17 cellular contexts compared by ENCODE assay signal in genomic region chr1:187092104-187092503, GRCh38.
A peak's percentile ranks its signal among the peaks of the same experiment; 100 is the strongest.
DNase-seq lines count a peak whose midpoint lies in the region; ATAC-seq and TF ChIP-seq lines count a peak whose summit lies in the region.
"Had no signal": no experiment of that assay in that cellular context is flagged by ENCODE, and none has a peak within 500 bp of the region (broad histone marks: within the 10 kb centered on the region; RNA-seq: fewer than 3 reads in every experiment).

No MANE protein-coding gene starts in this region.

- peaks cover 3% of the 10 kb centered on the region for H3K36me3 Mint-ChIP-seq in activated naive CD4-positive, alpha-beta T cell treated with anti-CD3 and anti-CD28 coated beads, Interleukin-2, amount 50 U/mL, for 24 hours
- H3K36me3 Mint-ChIP-seq in activated naive CD4-positive, alpha-beta T cell treated with anti-CD3 and anti-CD28 coated beads for 36 hours (ENCODE audit: low read depth): peaks cover 3% of the 10 kb centered on the region
- H3K36me3 Mint-ChIP-seq in activated CD4-positive, alpha-beta memory T cell treated with anti-CD3 and anti-CD28 coated beads, Interleukin-2, amount 10 ng/mL, durations not matched to agents 7 days and 5 days (ENCODE audit: low read depth): peaks cover 4% of the 10 kb centered on the region
- H3K36me3 Mint-ChIP-seq in natural killer cell: peaks cover 7% of the 10 kb centered on the region

- intact Hi-C loops in activated naive CD4-positive, alpha-beta T cell treated with anti-CD3 and anti-CD28 coated beads for 36 hours (cut with micrococcal nuclease): no loop called here
- intact Hi-C loops in natural killer cell (cut with micrococcal nuclease): no loop called here

- peaks cover 6% of the 10 kb centered on the region for H3K9me3 Mint-ChIP-seq in activated naive CD4-positive, alpha-beta T cell treated with anti-CD3 and anti-CD28 coated beads, Interleukin-2, amount 50 U/mL, for 24 hours
- H3K9me3 Mint-ChIP-seq in activated naive CD4-positive, alpha-beta T cell treated with anti-CD3 and anti-CD28 coated beads for 36 hours: peaks cover 6% of the 10 kb centered on the region
- H3K9me3 Mint-ChIP-seq in activated CD4-positive, alpha-beta memory T cell treated with anti-CD3 and anti-CD28 coated beads, Interleukin-2, amount 10 ng/mL, durations not matched to agents 7 days and 5 days: peaks cover 4% of the 10 kb centered on the region
- peaks cover 11 to 16% of the 10 kb centered on the region in 2 donors for H3K9me3 Mint-ChIP-seq in natural killer cell

- POLR2A ChIA-PET in activated CD4-positive, alpha-beta memory T cell treated with anti-CD3 and anti-CD28 coated beads, Interleukin-2, amount 10 ng/mL, durations not matched to agents 7 days and 5 days (lab: Charles Lee): interaction anchor here (1.8 kb wide), 1 partner anchor 20 kb away, joined by 11 read pairs; no protein-coding TSS in a partner anchor

- CTCF ChIA-PET in activated naive CD4-positive, alpha-beta T cell treated with anti-CD3 and anti-CD28 coated beads for 36 hours (lab: Charles Lee): interaction anchor here (0.8 kb wide), 1 partner anchor 19 kb away, joined by 3 read pairs; no protein-coding TSS in a partner anchor
- CTCF ChIA-PET in activated CD4-positive, alpha-beta memory T cell treated with anti-CD3 and anti-CD28 coated beads, Interleukin-2, amount 10 ng/mL, durations not matched to agents 7 days and 5 days (lab: Charles Lee): interaction anchor here (1.2 kb wide), 1 partner anchor 19 kb away, joined by 5 read pairs; no protein-coding TSS in a partner anchor

- ATAC-seq in GM19351 (IDR thresholded peaks at IDR 0.05; ENCODE audit: unreplicated experiment) (peak; percentile 86), natural killer cell (peak in 1 of 3 donors; percentile 34), GM21423 (IDR thresholded peaks at IDR 0.05; ENCODE audit: unreplicated experiment) (no peak)
- ATAC-seq: SK-N-SH treated with all-trans-retinoic acid at 6 μM for 48 hours, WTC11 had no signal

- H3K4me3 Mint-ChIP-seq in activated naive CD4-positive, alpha-beta T cell treated with anti-CD3 and anti-CD28 coated beads, Interleukin-2, amount 50 U/mL, for 24 hours: peak overlapping the region; percentile 3
- no peak overlapping the region for H3K4me3 Mint-ChIP-seq in activated naive CD4-positive, alpha-beta T cell treated with anti-CD3 and anti-CD28 coated beads for 36 hours
- H3K4me3 Mint-ChIP-seq in activated CD4-positive, alpha-beta memory T cell treated with anti-CD3 and anti-CD28 coated beads, Interleukin-2, amount 10 ng/mL, durations not matched to agents 7 days and 5 days: no peak overlapping the region
- peak overlapping the region; percentile 2 for H3K4me3 Mint-ChIP-seq in natural killer cell
- H3K4me3 Mint-ChIP-seq: WTC11 had no signal

- H3K27me3 Mint-ChIP-seq in activated naive CD4-positive, alpha-beta T cell treated with anti-CD3 and anti-CD28 coated beads, Interleukin-2, amount 50 U/mL, for 24 hours: no peaks in the 10 kb centered on the region
- H3K27me3 Mint-ChIP-seq in activated naive CD4-positive, alpha-beta T cell treated with anti-CD3 and anti-CD28 coated beads for 36 hours (ENCODE audit: low read depth): peaks cover 2% of the 10 kb centered on the region
- no peaks in the 10 kb centered on the region for H3K27me3 Mint-ChIP-seq in activated CD4-positive, alpha-beta memory T cell treated with anti-CD3 and anti-CD28 coated beads, Interleukin-2, amount 10 ng/mL, durations not matched to agents 7 days and 5 days
- H3K27me3 Mint-ChIP-seq in natural killer cell (ENCODE audit: low read depth in 2 of 2): no peaks in the 10 kb centered on the region

- H3K4me1 Mint-ChIP-seq in activated naive CD4-positive, alpha-beta T cell treated with anti-CD3 and anti-CD28 coated beads, Interleukin-2, amount 50 U/mL, for 24 hours: peaks cover 12% of the 10 kb centered on the region
- H3K4me1 Mint-ChIP-seq in activated naive CD4-positive, alpha-beta T cell treated with anti-CD3 and anti-CD28 coated beads for 36 hours (ENCODE audit: low read depth): peaks cover 12% of the 10 kb centered on the region
- H3K4me1 Mint-ChIP-seq in activated CD4-positive, alpha-beta memory T cell treated with anti-CD3 and anti-CD28 coated beads, Interleukin-2, amount 10 ng/mL, durations not matched to agents 7 days and 5 days: peaks cover 14% of the 10 kb centered on the region
- H3K4me1 Mint-ChIP-seq in natural killer cell: peaks cover 8 to 9% of the 10 kb centered on the region in 2 donors
- H3K4me1 Mint-ChIP-seq: WTC11 had no signal

- peak overlapping the region; percentile 38 for H3K27ac Mint-ChIP-seq in activated naive CD4-positive, alpha-beta T cell treated with anti-CD3 and anti-CD28 coated beads, Interleukin-2, amount 50 U/mL, for 24 hours
- no peak overlapping the region for H3K27ac Mint-ChIP-seq in activated naive CD4-positive, alpha-beta T cell treated with anti-CD3 and anti-CD28 coated beads for 36 hours
- peak overlapping the region; percentile 21 for H3K27ac Mint-ChIP-seq in activated CD4-positive, alpha-beta memory T cell treated with anti-CD3 and anti-CD28 coated beads, Interleukin-2, amount 10 ng/mL, durations not matched to agents 7 days and 5 days
- no peak overlapping the region for H3K27ac Mint-ChIP-seq in natural killer cell
- H3K27ac Mint-ChIP-seq: WTC11 had no signal

- TF ChIP-seq CTCF in natural killer cell (IDR thresholded peaks at IDR 0.05): no peak

- no peak for DNase-seq in activated naive CD4-positive, alpha-beta T cell treated with anti-CD3 and anti-CD28 coated beads for 36 hours
- no peak for DNase-seq in activated CD4-positive, alpha-beta memory T cell treated with anti-CD3 and anti-CD28 coated beads, Interleukin-2, amount 10 ng/mL, durations not matched to agents 7 days and 5 days
- DNase-seq in natural killer cell: no peak
- DNase-seq in cortex of kidney (lab: John Stamatoyannopoulos, UW): no peak
- DNase-seq: amygdala; esophagus squamous epithelium; mesenchymal stem cell; NCI-H1105 treated with DMSO at 0.1 percent for 48 hours; NCI-H2029 treated with DMSO at 0.1 percent for 48 hours; NCI-H748 treated with DMSO at 0.1 percent for 48 hours; stimulated activated CD4-positive, alpha-beta T cell treated with anti-CD3 and anti-CD28 coated beads, Interleukin-1b, Interleukin-23, amount 100 ng/mL, for 48 hours; T-helper 9 cell had no signal

Comparison
In these comparisons a context has a peak if more than half of its experiments do, and no peak if none do; other contexts are left out.
1. H3K27ac Mint-ChIP-seq: peak in activated naive CD4-positive, alpha-beta T cell treated with anti-CD3 and anti-CD28 coated beads, Interleukin-2, amount 50 U/mL, for 24 hours (single experiment) and activated CD4-positive, alpha-beta memory T cell treated with anti-CD3 and anti-CD28 coated beads, Interleukin-2, amount 10 ng/mL, durations not matched to agents 7 days and 5 days (single experiment); none in activated naive CD4-positive, alpha-beta T cell treated with anti-CD3 and anti-CD28 coated beads for 36 hours (single experiment) and natural killer cell (0 of 2).
2. H3K4me3 Mint-ChIP-seq: peak in activated naive CD4-positive, alpha-beta T cell treated with anti-CD3 and anti-CD28 coated beads, Interleukin-2, amount 50 U/mL, for 24 hours (single experiment) and natural killer cell (single experiment); none in activated naive CD4-positive, alpha-beta T cell treated with anti-CD3 and anti-CD28 coated beads for 36 hours (single experiment) and activated CD4-positive, alpha-beta memory T cell treated with anti-CD3 and anti-CD28 coated beads, Interleukin-2, amount 10 ng/mL, durations not matched to agents 7 days and 5 days (single experiment).